In the genomic region with DNA sequence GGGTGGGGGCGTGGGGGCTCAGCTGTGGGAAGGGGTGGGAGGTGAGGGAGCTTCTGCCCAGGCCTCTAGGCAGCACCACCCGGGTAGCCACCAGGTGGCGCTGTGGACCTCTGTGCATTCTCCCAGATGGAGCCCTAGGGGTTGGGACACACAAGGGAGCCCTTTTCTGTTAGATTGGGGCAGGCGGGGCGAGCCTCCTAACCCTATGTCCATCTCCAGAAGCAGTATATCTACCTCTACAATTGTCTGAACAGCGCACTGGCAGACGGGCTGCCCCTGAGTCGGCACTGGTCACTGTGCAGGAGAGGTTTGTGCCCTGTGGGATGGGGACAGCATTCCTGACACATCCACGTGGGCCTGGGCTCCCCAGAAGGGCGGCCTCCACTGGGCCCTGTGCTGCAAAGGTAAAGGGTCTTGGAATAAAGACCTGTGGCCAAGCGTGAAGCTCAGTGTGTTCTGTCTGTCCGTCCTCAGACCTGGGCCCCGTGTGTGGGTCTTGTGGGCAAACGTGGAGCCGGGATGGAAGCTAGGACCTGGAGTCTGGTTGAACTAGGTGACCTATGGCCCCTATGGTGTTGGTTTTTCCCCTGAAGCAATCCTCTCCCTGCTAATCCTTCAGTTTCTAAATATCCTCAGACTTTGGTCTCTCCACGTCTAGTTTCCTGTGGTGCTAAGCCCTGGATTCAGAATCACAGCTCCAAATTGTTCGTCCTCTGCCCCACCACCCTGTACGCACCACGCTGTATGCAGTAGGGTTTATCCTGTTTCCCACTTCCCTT, we compare ENCODE assay signal across 8 cellular contexts. TPM values are rescaled to one million over a fixed set of nuclear protein-coding genes. Genes with fewer than 3 reads are reported as not detected.
A peak's percentile ranks its signal among the peaks of the same experiment; 100 is the strongest.
DNase-seq lines count a peak whose midpoint lies in the region; ATAC-seq and TF ChIP-seq lines count a peak whose summit lies in the region.

No MANE protein-coding gene starts in this region.

- DNase-seq in NCI-H748 (lab: John Stamatoyannopoulos, UW; ENCODE audit: unreplicated experiment) (peak; percentile 57), NCI-H748 treated with DMSO at 0.1 percent for 48 hours (lab: John Stamatoyannopoulos, UW) (no peak), NCI-H128 (lab: John Stamatoyannopoulos, UW; ENCODE audit: unreplicated experiment) (peak; percentile 36), mammary epithelial cell (peak; percentile 32), left colon (peak; percentile 54 to 89)
- DNase-seq in activated CD4-positive, CD25-positive, alpha-beta regulatory T cell (lab: John Stamatoyannopoulos, UW) = peak; percentile 61 to 79 (median 73)
- peak; percentile 58 to 81 for DNase-seq in stimulated activated CD4-positive, alpha-beta T cell treated with anti-CD3 and anti-CD28 coated beads, Interleukin-4, amount 100 ng/mL, for 4 hours

- dilution Hi-C loops in mammary epithelial cell (cut with HindIII; ENCODE audit: low sequenced_read_pairs) = no loop called here

- intact Hi-C loops in mammary epithelial cell (cut with micrococcal nuclease) (loop anchor here (1.0 kb wide), 1 partner anchor 126 kb away; no protein-coding TSS in a partner anchor), left colon (cut with DNase I, micrococcal nuclease) (loop anchor here in 1 of 2 donors (5.0 kb wide), 1 partner anchor 528 kb away; no protein-coding TSS in a partner anchor)

- in situ Hi-C loops in mammary epithelial cell (cut with MboI; ENCODE audit: low sequenced_read_pairs in 2 of 2) = loop anchor here (5.0 to 25.0 kb wide), 3 partner anchors 123 to 523 kb away; partner anchors contain the start of gene SYT2 (in 1 of the 2)

- CTCF ChIA-PET in mammary epithelial cell (lab: Charles Lee; ENCODE audit: low non-redundant PET) = no interaction called here

- H3K4me1 ChIP-seq in mammary epithelial cell (ENCODE audit: insufficient read depth, low read length) = peaks cover 5% of the 10 kb centered on the region

- TF ChIP-seq CTCF in mammary epithelial cell (conservative IDR thresholded peaks at IDR 0.05 in 1 of 2, IDR thresholded peaks at IDR 0.05 in 1 of 2; ENCODE audit: extremely low read depth in 1 of 2, insufficient read depth in 1 of 2, low read depth in 1 of 2, low read length in 2 of 2) = peak; percentile 48 to 72

- no peak overlapping the region for H3K4me2 ChIP-seq in mammary epithelial cell (ENCODE audit: insufficient read depth, low read depth, low read length)

- WGBS in mammary epithelial cell (ENCODE audit: low coverage, missing lambda C conversion rate) = 72% methylated on average over 9 of the region's 19 CpGs

- no peak overlapping the region for H2AFZ ChIP-seq in mammary epithelial cell (ENCODE audit: low read depth, low read length)

- peak; percentile 42 for ATAC-seq in left colon
- ATAC-seq in GM18858 (IDR thresholded peaks at IDR 0.05; ENCODE audit: unreplicated experiment) = no peak

- H3K9ac ChIP-seq in mammary epithelial cell (ENCODE audit: insufficient read depth, low read length) = no peak overlapping the region

- H3K4me3 ChIP-seq in mammary epithelial cell (replicated peaks in 1 of 3; ENCODE audit: insufficient read depth in 1 of 3, low read depth in 2 of 3, low read length in 3 of 3) = no peak overlapping the region

- no peak overlapping the region for H3K27ac ChIP-seq in mammary epithelial cell (ENCODE audit: insufficient read depth, low read depth, low read length)

- no peaks in the 10 kb centered on the region for H3K36me3 ChIP-seq in mammary epithelial cell (ENCODE audit: insufficient read depth, low read length)

- no peaks in the 10 kb centered on the region for H3K79me2 ChIP-seq in mammary epithelial cell (ENCODE audit: insufficient read depth, low read length)

- peaks cover 12% of the 10 kb centered on the region for H3K27me3 ChIP-seq in mammary epithelial cell (ENCODE audit: insufficient read depth, low read length)

- H4K20me1 ChIP-seq in mammary epithelial cell (ENCODE audit: insufficient read depth, low read length) = no peaks in the 10 kb centered on the region

- BruUV-seq in mammary epithelial cell (replicated peaks; lab: Mats Ljungman, UMichigan) = no TSS peak

- no peaks in the 10 kb centered on the region for H3K9me3 ChIP-seq in mammary epithelial cell (replicated peaks; ENCODE audit: insufficient read depth, low read length)

RNA-seq across cellular contexts. Expression of gene LGR6, which starts 4.4 kb away (rescaled TPM):
- total RNA-seq in mammary epithelial cell (under 1 TPM; 0.45 to 0.50 TPM), left colon (1 to 10 TPM; 1.1 to 1.9 TPM)
- 0.15 TPM for polyA plus RNA-seq in mammary epithelial cell
- not detected for polyA minus RNA-seq in mammary epithelial cell

RNA-seq across cellular contexts. Expression of gene PTPN7, which starts 28.8 kb away (rescaled TPM):
- total RNA-seq in mammary epithelial cell (not detected), left colon (1 to 10 TPM; 1.8 to 4.7 TPM)
- 0.03 TPM for polyA plus RNA-seq in mammary epithelial cell
- polyA minus RNA-seq in mammary epithelial cell = not detected

RNA-seq across cellular contexts. Expression of gene ARL8A, which starts 44.7 kb away (rescaled TPM):
- total RNA-seq in mammary epithelial cell = 10 to 100 TPM; 36.7 to 56.2 TPM
- 33.9 TPM for polyA plus RNA-seq in mammary epithelial cell
- polyA minus RNA-seq in mammary epithelial cell = 21.9 TPM
- total RNA-seq in left colon = 10 to 100 TPM; 45.4 to 49.2 TPM
